9 cellular contexts compared by ENCODE assay signal in the genomic region with DNA sequence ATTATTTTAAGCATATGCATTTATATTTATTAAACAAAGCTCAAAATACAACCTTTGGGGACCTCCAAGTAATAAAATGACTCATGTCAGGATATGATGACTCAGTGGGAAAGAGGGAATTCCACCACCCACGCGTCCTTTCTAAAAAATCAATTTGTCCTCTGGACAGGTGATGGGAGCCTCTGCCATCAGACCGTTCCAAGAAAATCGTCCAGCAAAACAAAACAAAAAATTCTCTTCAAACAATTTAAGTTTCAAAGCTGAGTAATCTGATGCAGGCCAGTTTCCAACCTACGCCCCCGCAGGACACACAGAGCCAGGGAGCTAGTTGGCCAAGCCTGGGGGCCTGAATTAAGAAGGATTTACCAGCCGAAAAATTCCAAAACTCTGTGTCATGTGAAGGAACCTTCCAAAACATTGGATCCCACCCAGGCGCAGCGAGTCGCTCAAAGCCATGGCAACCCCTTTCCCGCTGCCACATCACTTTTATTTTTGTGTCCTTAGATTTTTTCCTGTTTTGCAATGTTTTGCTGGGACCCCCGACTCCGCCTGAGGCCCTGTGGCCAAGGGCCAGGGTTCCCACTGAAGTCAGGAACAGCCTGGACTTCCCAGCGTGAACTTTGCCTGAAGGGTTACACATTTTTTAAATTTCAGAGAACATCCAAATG.
A peak's percentile ranks its signal among the peaks of the same experiment; 100 is the strongest.
DNase-seq lines count a peak whose midpoint lies in the region; ATAC-seq, FAIRE-seq and TF ChIP-seq lines count a peak whose summit lies in the region.
"Had no signal": no experiment of that assay in that cellular context is flagged by ENCODE, and none has a peak within 500 bp of the region (broad histone marks: within the 10 kb centered on the region; RNA-seq: fewer than 3 reads in every experiment).

No MANE protein-coding gene starts in this region.

- no peak overlapping the region for H2AFZ ChIP-seq in keratinocyte (ENCODE audit: control insufficient read depth, low read length)

- WGBS in spleen, 5 donors = 64 to 76% (median 71%) methylated on average over 14 of the region's 14 CpGs

- H3K4me1 ChIP-seq in keratinocyte (ENCODE audit: control insufficient read depth, extremely low read depth, insufficient read depth, low read length) (peaks cover 14% of the 10 kb centered on the region), spleen (peaks cover 0 to 63% (median 14%) of the 10 kb centered on the region in 6 donors)

- no peaks in the 10 kb centered on the region for H3K36me3 ChIP-seq in keratinocyte (ENCODE audit: control insufficient read depth in 2 of 2, extremely low read depth in 1 of 2, insufficient read depth in 2 of 2, low read length in 2 of 2)
- peaks cover 0 to 76% (median 15%) of the 10 kb centered on the region in 6 donors for H3K36me3 ChIP-seq in spleen

- H3K9me3 Mint-ChIP-seq in HFFc6 = no peaks in the 10 kb centered on the region

- no peak overlapping the region for H3K4me3 ChIP-seq in astrocyte of the cerebellum (ENCODE audit: low read depth, low read length)
- no peak overlapping the region for H3K4me3 ChIP-seq in keratinocyte (ENCODE audit: control insufficient read depth in 2 of 3, extremely low read depth in 1 of 3, insufficient read depth in 2 of 3, low read depth in 1 of 3, low read length in 3 of 3)
- no peak overlapping the region for H3K4me3 ChIP-seq in spleen

- H3K36me3 Mint-ChIP-seq in HFFc6 (ENCODE audit: low read depth) = no peaks in the 10 kb centered on the region

- H3K4me3 Mint-ChIP-seq in HFFc6 = peak overlapping the region; percentile 73

- DNase-seq in HFFc6 = peak; percentile 96
- DNase-seq in astrocyte of the cerebellum (ENCODE audit: low read depth) = peak; percentile 96
- DNase-seq in keratinocyte (ENCODE audit: low read depth, low spot score) = no peak
- peak; percentile 40 for DNase-seq in spleen
- DNase-seq in UCSD-AML1 (lab: John Stamatoyannopoulos, UW; ENCODE audit: unreplicated experiment) = no peak
- no peak for DNase-seq in stimulated activated naive CD4-positive, alpha-beta T cell treated with Interleukin-2 at 50 U/mL for 16 hours (lab: John Stamatoyannopoulos, UW)
- DNase-seq in NCI-H69 (lab: John Stamatoyannopoulos, UW) = no peak

- no peaks in the 10 kb centered on the region for H3K79me2 ChIP-seq in keratinocyte (ENCODE audit: control insufficient read depth, insufficient read depth, low read length)

- peaks cover 83% of the 10 kb centered on the region for H3K4me1 Mint-ChIP-seq in HFFc6 (ENCODE audit: low read depth)

- dilution Hi-C loops in keratinocyte (cut with MboI; ENCODE audit: extremely low pct_ligation_motif_present, low sequenced_read_pairs) = no loop called here

- H3K27ac ChIP-seq in keratinocyte (ENCODE audit: control insufficient read depth, insufficient read depth, low read length) = peak overlapping the region; percentile 26
- H3K27ac ChIP-seq in spleen = peak overlapping the region in 4 of 8 donors; percentile 24 to 31 (median 26)

- H3K27me3 ChIP-seq in keratinocyte (ENCODE audit: control insufficient read depth, extremely low read depth, insufficient read depth, low read length) = peaks cover 9% of the 10 kb centered on the region
- H3K27me3 ChIP-seq in spleen (replicated peaks in 1 of 7) = no peaks in the 10 kb centered on the region

- no peak overlapping the region for H3K9ac ChIP-seq in keratinocyte (ENCODE audit: control insufficient read depth, extremely low read depth, insufficient read depth, low read length)

- in situ Hi-C loops in astrocyte of the cerebellum (cut with HindIII; ENCODE audit: low sequenced_read_pairs) = no loop called here

- intact Hi-C loops in spleen (cut with DNase I; ENCODE audit: low total_unique reads) = no loop called here

- H4K20me1 ChIP-seq in keratinocyte (ENCODE audit: control insufficient read depth, extremely low read depth, insufficient read depth, low read length) = no peaks in the 10 kb centered on the region

- no peaks in the 10 kb centered on the region for H3K9me1 ChIP-seq in keratinocyte (ENCODE audit: control insufficient read depth, extremely low read depth, insufficient read depth, low read length)

- no peaks in the 10 kb centered on the region; the same call in none of the 2 replicates for H3K27me3 Mint-ChIP-seq in HFFc6 (ENCODE audit: insufficient read depth)

- peak overlapping the region; percentile 93 for H3K27ac Mint-ChIP-seq in HFFc6

- H3K4me2 ChIP-seq in keratinocyte (ENCODE audit: control insufficient read depth, extremely low read depth, insufficient read depth, low read depth, low read length) = peak overlapping the region; percentile 49

- FAIRE-seq in keratinocyte (lab: Jason Lieb, UNC) = no peak
- FAIRE-seq: frontal cortex had no signal

- no peak for TF ChIP-seq POLR2A in spleen (IDR thresholded peaks at IDR 0.05)

- TF ChIP-seq CTCF in HFFc6 (IDR thresholded peaks at IDR 0.05) (peak; percentile 31), astrocyte of the cerebellum (IDR thresholded peaks at IDR 0.05; ENCODE audit: low read depth, low read length, missing control alignments) (no peak), keratinocyte (optimal IDR thresholded peaks at IDR 0.05 in 1 of 3, IDR thresholded peaks at IDR 0.05 in 1 of 3, conservative IDR thresholded peaks at IDR 0.05 in 1 of 3; ENCODE audit: extremely low read depth in 1 of 3, insufficient read depth in 2 of 3, low read length in 3 of 3) (no peak), spleen (IDR thresholded peaks at IDR 0.05 in 8 of 11, conservative IDR thresholded peaks at IDR 0.05 in 3 of 11) (no peak)

- no peaks in the 10 kb centered on the region for H3K9me3 ChIP-seq in keratinocyte (ENCODE audit: control insufficient read depth, low read depth, low read length)
- H3K9me3 ChIP-seq in spleen = no peaks in the 10 kb centered on the region

- ATAC-seq in GM18858 (IDR thresholded peaks at IDR 0.05; ENCODE audit: unreplicated experiment) = no peak

Comparison
In these comparisons a context has a peak if more than half of its experiments do, and no peak if none do; other contexts are left out.
1. DNase-seq: peak in HFFc6 (single experiment), astrocyte of the cerebellum (single experiment) and spleen (single experiment); none in keratinocyte (single experiment), UCSD-AML1 (single experiment), stimulated activated naive CD4-positive, alpha-beta T cell treated with Interleukin-2 at 50 U/mL for 16 hours (single experiment) and NCI-H69 (single experiment).